In the genomic region with DNA sequence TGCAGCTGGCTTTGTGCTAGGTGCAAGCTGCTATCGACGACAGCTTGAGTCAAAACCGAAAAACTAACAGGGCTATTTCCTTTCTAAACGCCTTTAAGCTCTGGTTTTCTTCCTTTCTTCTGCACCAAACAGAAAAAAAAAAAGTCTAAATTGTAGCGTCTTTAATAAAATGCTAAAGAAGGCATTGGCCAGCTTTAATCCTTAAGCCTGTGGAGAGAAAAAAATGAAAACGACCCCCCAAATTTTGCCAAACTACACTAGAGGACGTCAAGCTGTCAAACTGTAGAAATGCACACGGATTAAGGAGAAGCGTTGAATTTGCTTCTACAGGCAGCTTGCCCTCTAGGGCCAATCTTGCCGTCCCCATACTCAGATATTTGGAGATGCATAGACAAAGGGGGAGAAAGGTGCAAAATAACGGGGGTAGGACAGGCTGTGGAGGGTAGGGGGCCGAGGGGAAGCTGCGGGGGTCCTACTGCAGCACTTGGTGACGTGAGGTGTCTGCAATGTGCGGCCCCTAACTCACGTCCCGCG, we compare ENCODE assay signal across 8 cellular contexts. TPM values are rescaled to one million over a fixed set of nuclear protein-coding genes. Genes with fewer than 3 reads are reported as not detected.
DNase-seq lines count a peak whose midpoint lies in the region; ATAC-seq and TF ChIP-seq lines count a peak whose summit lies in the region.

No MANE protein-coding gene starts in this region.

- no peaks in the 10 kb centered on the region for H3K36me3 Mint-ChIP-seq in activated naive CD4-positive, alpha-beta T cell treated with anti-CD3 and anti-CD28 coated beads for 36 hours (ENCODE audit: low read depth)
- H3K36me3 Mint-ChIP-seq in stimulated activated naive B cell treated with anti-CD40 and anti-IgM and Interleukin-4, amounts not matched to agents 10 μg/mL and 1 μg/mL and 100 μg/mL, for 72 hours: peaks cover 12 to 24% of the 10 kb centered on the region in 2 donors

- peaks cover 29% of the 10 kb centered on the region for H3K4me1 ChIP-seq in OCI-LY7 (ENCODE audit: insufficient read depth, low read length, poor library complexity, severe bottlenecking)

- CTCF ChIA-PET in activated naive CD4-positive, alpha-beta T cell treated with anti-CD3 and anti-CD28 coated beads for 36 hours (lab: Charles Lee): interaction anchor here (0.6 to 0.7 kb wide), 5 partner anchors 14 to 617 kb away, joined by 3 read pairs; no protein-coding TSS in a partner anchor
- CTCF ChIA-PET in OCI-LY7 (lab: Charles Lee; ENCODE audit: unreplicated experiment): interaction anchor here (0.6 to 1.0 kb wide), 2 partner anchors 175 to 343 kb away, joined by 4 to 13 read pairs; no protein-coding TSS in a partner anchor

- no peaks in the 10 kb centered on the region for H3K79me2 ChIP-seq in OCI-LY7 (ENCODE audit: insufficient read depth, low read depth, low read length)

- intact Hi-C loops in activated naive CD4-positive, alpha-beta T cell treated with anti-CD3 and anti-CD28 coated beads for 36 hours (cut with micrococcal nuclease): loop anchor here (1.0 to 10.0 kb wide), 10 partner anchors 11 to 1233 kb away; a partner anchor contains a TSS
- intact Hi-C loops in OCI-LY7 (cut with micrococcal nuclease; ENCODE audit: unreplicated experiment): loop anchor here (1.0 to 10.0 kb wide), 8 partner anchors 286 to 1231 kb away; a partner anchor contains a TSS

- H4K20me1 ChIP-seq in OCI-LY7 (ENCODE audit: insufficient read depth, low read length): no peaks in the 10 kb centered on the region

- peak in 1 of 2 donors; percentile 28 for ATAC-seq in stimulated activated naive B cell treated with anti-CD40 and anti-IgM and Interleukin-4, amounts not matched to agents 10 μg/mL and 1 μg/mL and 100 μg/mL, for 72 hours (replicated peaks)

- peak overlapping the region; percentile 95 for H2AFZ ChIP-seq in OCI-LY7 (ENCODE audit: low read length)

- peaks cover 28% of the 10 kb centered on the region for H3K4me1 Mint-ChIP-seq in activated naive CD4-positive, alpha-beta T cell treated with anti-CD3 and anti-CD28 coated beads for 36 hours (ENCODE audit: low read depth)
- H3K4me1 Mint-ChIP-seq in stimulated activated naive B cell treated with anti-CD40 and anti-IgM and Interleukin-4, amounts not matched to agents 10 μg/mL and 1 μg/mL and 100 μg/mL, for 72 hours: peaks cover 29 to 56% of the 10 kb centered on the region in 2 donors

- no peaks in the 10 kb centered on the region for H3K36me3 ChIP-seq in OCI-LY7 (ENCODE audit: insufficient read depth, low read length)

- H3K4me2 ChIP-seq in OCI-LY7 (ENCODE audit: low read length): peak overlapping the region; percentile 98

- H3K27me3 Mint-ChIP-seq in activated naive CD4-positive, alpha-beta T cell treated with anti-CD3 and anti-CD28 coated beads for 36 hours (ENCODE audit: low read depth): peaks cover 68% of the 10 kb centered on the region
- peaks cover 57 to 77% of the 10 kb centered on the region in 2 donors for H3K27me3 Mint-ChIP-seq in stimulated activated naive B cell treated with anti-CD40 and anti-IgM and Interleukin-4, amounts not matched to agents 10 μg/mL and 1 μg/mL and 100 μg/mL, for 72 hours

- H3K9me3 ChIP-seq in OCI-LY7 (ENCODE audit: low read length): no peaks in the 10 kb centered on the region

- H3K4me3 ChIP-seq in OCI-LY7 (ENCODE audit: low read depth, low read length, poor library complexity, severe bottlenecking): peak overlapping the region; percentile 73
- H3K4me3 ChIP-seq in fibroblast of the aortic adventitia (ENCODE audit: low read depth, low read length): peak overlapping the region; percentile 52

- no peaks in the 10 kb centered on the region for H3K9me3 Mint-ChIP-seq in activated naive CD4-positive, alpha-beta T cell treated with anti-CD3 and anti-CD28 coated beads for 36 hours
- peaks cover 11 to 13% of the 10 kb centered on the region in 2 donors for H3K9me3 Mint-ChIP-seq in stimulated activated naive B cell treated with anti-CD40 and anti-IgM and Interleukin-4, amounts not matched to agents 10 μg/mL and 1 μg/mL and 100 μg/mL, for 72 hours

- DNase-seq in activated naive CD4-positive, alpha-beta T cell treated with anti-CD3 and anti-CD28 coated beads for 36 hours: no peak
- no peak for DNase-seq in activated naive CD4-positive, alpha-beta T cell (lab: John Stamatoyannopoulos, UW)
- DNase-seq in OCI-LY7 (ENCODE audit: low spot score): no peak
- DNase-seq in fibroblast of the aortic adventitia (ENCODE audit: low read depth): no peak
- no peak for DNase-seq in stimulated activated naive B cell treated with anti-CD40 and anti-IgM and Interleukin-4, amounts not matched to agents 10 μg/mL and 1 μg/mL and 100 μg/mL, for 72 hours
- no peak for DNase-seq in HUDEP-2 (lab: John Stamatoyannopoulos, UW; ENCODE audit: unreplicated experiment in 76 of 76)
- no peak for DNase-seq in cerebellum (ENCODE audit: low spot score)
- DNase-seq in substantia nigra (lab: John Stamatoyannopoulos, UW): no peak

- H3K4me3 Mint-ChIP-seq in activated naive CD4-positive, alpha-beta T cell treated with anti-CD3 and anti-CD28 coated beads for 36 hours: peak overlapping the region; percentile 67
- H3K4me3 Mint-ChIP-seq in stimulated activated naive B cell treated with anti-CD40 and anti-IgM and Interleukin-4, amounts not matched to agents 10 μg/mL and 1 μg/mL and 100 μg/mL, for 72 hours: peak overlapping the region; percentile 85 to 90

- H3K9me2 ChIP-seq in OCI-LY7 (ENCODE audit: insufficient read depth, low read length): no peaks in the 10 kb centered on the region

- no TSS peak for BruUV-seq in OCI-LY7 (replicated peaks; lab: Mats Ljungman, UMichigan)

- TF ChIP-seq CTCF in OCI-LY7 (conservative IDR thresholded peaks at IDR 0.05; ENCODE audit: low read length) (no peak), fibroblast of the aortic adventitia (IDR thresholded peaks at IDR 0.05; ENCODE audit: insufficient read depth, low read length) (no peak)

- H3K27ac ChIP-seq in OCI-LY7 (ENCODE audit: low read depth, low read length, poor library complexity, severe bottlenecking): peak overlapping the region; percentile 72
- no peak overlapping the region for H3K27ac ChIP-seq in substantia nigra (ENCODE audit: low read depth, low read length, poor library complexity, severe bottlenecking)

- no peak overlapping the region for H3K27ac Mint-ChIP-seq in activated naive CD4-positive, alpha-beta T cell treated with anti-CD3 and anti-CD28 coated beads for 36 hours
- H3K27ac Mint-ChIP-seq in stimulated activated naive B cell treated with anti-CD40 and anti-IgM and Interleukin-4, amounts not matched to agents 10 μg/mL and 1 μg/mL and 100 μg/mL, for 72 hours: peak overlapping the region; percentile 62

- POLR2A ChIA-PET in OCI-LY7 (lab: Charles Lee): interaction anchor here (0.6 to 1.2 kb wide), 14 partner anchors 15 to 1280 kb away, joined by 3 to 7 read pairs (median 4); a partner anchor contains a TSS

RNA-seq across cellular contexts. Expression of a gene that starts 1.5 kb away (rescaled TPM):
- under 1 TPM; 0.20 to 0.45 TPM for total RNA-seq in activated naive CD4-positive, alpha-beta T cell treated with anti-CD3 and anti-CD28 coated beads for 36 hours
- total RNA-seq in OCI-LY7 (2014; rRNA removed; shearing (Covaris generic)): 5.6 and 6.4 TPM in 2 replicates
- total RNA-seq in OCI-LY7 (2022) (14.1 and 24.8 TPM in 2 replicates), fibroblast of the aortic adventitia (ENCODE audit: low replicate concordance) (0.65 TPM in 1 of 2 replicates, not detected in the other), cerebellum (55.1 TPM)
